ENCODE assay signal across 10 cellular contexts in the genomic region with DNA sequence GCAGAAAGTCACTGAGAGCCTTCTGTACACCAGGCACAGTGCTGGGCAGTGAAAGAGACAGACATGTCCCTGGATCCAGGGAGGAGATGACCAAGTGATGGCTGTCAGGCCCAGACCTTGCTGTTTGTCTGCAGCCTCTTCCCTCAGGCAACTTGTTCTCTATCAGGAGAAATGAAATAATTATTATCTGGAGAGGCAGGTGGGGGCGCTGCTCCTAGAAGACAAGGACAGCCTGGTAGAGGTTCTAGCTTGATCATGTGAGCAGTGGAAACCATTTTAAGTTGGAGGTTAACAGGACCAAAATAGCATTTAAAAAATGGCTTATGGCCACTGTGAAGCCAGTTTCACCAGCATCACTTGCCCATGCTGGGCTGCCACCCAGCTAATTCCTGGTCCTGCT. TPM values are rescaled to one million over a fixed set of nuclear protein-coding genes. Genes with fewer than 3 reads are reported as not detected.
DNase-seq lines count a peak whose midpoint lies in the region; ATAC-seq and TF ChIP-seq lines count a peak whose summit lies in the region.
"Not testable (repeated sequence)": the region's sequence is repeated elsewhere in the genome, so short reads cannot be mapped to it uniquely, and the experiment has no call there.
"Had no signal": no experiment of that assay in that cellular context is flagged by ENCODE, and none has a peak within 500 bp of the region (broad histone marks: within the 10 kb centered on the region; RNA-seq: fewer than 3 reads in every experiment).

No MANE protein-coding gene starts in this region.

- not testable (repeated sequence) for H3K36me3 ChIP-seq in GM06990 (ENCODE audit: control insufficient read depth, insufficient read depth, low read length); IMR-90 (ENCODE audit: control insufficient read depth, insufficient read depth, low read length); OCI-LY7 (ENCODE audit: insufficient read depth, low read length); thyroid gland

- not testable (repeated sequence) for H3K4me1 ChIP-seq in IMR-90 (ENCODE audit: control insufficient read depth, insufficient read depth, low read length); OCI-LY7 (ENCODE audit: insufficient read depth, low read length, poor library complexity, severe bottlenecking)
- peaks cover 3 to 20% of the 10 kb centered on the region in 2 donors for H3K4me1 ChIP-seq in thyroid gland

- not testable (repeated sequence) for H3K9me3 ChIP-seq in IMR-90 (ENCODE audit: control insufficient read depth, insufficient read depth, low read length); OCI-LY7 (ENCODE audit: low read length); thyroid gland

- not testable (repeated sequence) for TF ChIP-seq POLR2A in IMR-90 (IDR thresholded peaks at IDR 0.05; ENCODE audit: low read depth, low read length); thyroid gland (IDR thresholded peaks at IDR 0.05)

- H3K27ac ChIP-seq in IMR-90 (ENCODE audit: insufficient read depth, low read length); OCI-LY7 (ENCODE audit: low read depth, low read length, poor library complexity, severe bottlenecking): not testable (repeated sequence)
- peak overlapping the region; percentile 88 for H3K27ac ChIP-seq in angular gyrus (ENCODE audit: low read depth, low read length)
- H3K27ac ChIP-seq in cingulate gyrus (ENCODE audit: low read depth, low read length): peak overlapping the region; percentile 63
- peak overlapping the region in 2 of 3 donors; percentile 50 to 57 for H3K27ac ChIP-seq in thyroid gland

- not testable (repeated sequence) for H2AK9ac ChIP-seq in IMR-90 (replicated peaks; ENCODE audit: low read depth, low read length, poor library complexity)

- not testable (repeated sequence) for H3K9me1 ChIP-seq in IMR-90 (ENCODE audit: insufficient read depth, low read length)

- POLR2A ChIA-PET in IMR-90 (lab: Charles Lee; ENCODE audit: unreplicated experiment); OCI-LY7 (lab: Charles Lee): not testable (repeated sequence)

- TF ChIP-seq CTCF in GM06990 (IDR thresholded peaks at IDR 0.05; ENCODE audit: insufficient read depth, low read length, poor library complexity, severe bottlenecking): peak; percentile 2
- TF ChIP-seq CTCF in IMR-90 (conservative IDR thresholded peaks at IDR 0.05; ENCODE audit: low read depth, low read length): 0 out of 2 replicates have a peak, but pooled peaks have one; percentile 1
- peak; percentile 50; the same call in 1 of the 2 replicates for TF ChIP-seq CTCF in OCI-LY7 (conservative IDR thresholded peaks at IDR 0.05; ENCODE audit: low read length)
- TF ChIP-seq CTCF in thyroid gland (IDR thresholded peaks at IDR 0.05): not testable (repeated sequence)

- H3K18ac ChIP-seq in IMR-90 (ENCODE audit: low read depth, low read length): not testable (repeated sequence)

- H4K8ac ChIP-seq in IMR-90 (ENCODE audit: low read depth in 2 of 2, low read length in 2 of 2): not testable (repeated sequence)

- not testable (repeated sequence) for BruUV-seq in IMR-90 (replicated peaks; lab: Mats Ljungman, UMichigan); OCI-LY7 (replicated peaks; lab: Mats Ljungman, UMichigan)

- not testable (repeated sequence) for H3K23ac ChIP-seq in IMR-90 (ENCODE audit: low read depth, low read length)

- in situ Hi-C loops in IMR-90 (cut with MboI; ENCODE audit: low sequenced_read_pairs): loop anchor here (25.0 kb wide), 4 partner anchors 99 to 499 kb away; a partner anchor contains a TSS

- H2BK5ac ChIP-seq in IMR-90 (ENCODE audit: low read depth, low read length, poor library complexity, severe bottlenecking): not testable (repeated sequence)

- TF ChIP-seq RAD21 in IMR-90 (IDR thresholded peaks at IDR 0.05; ENCODE audit: low read length): not testable (repeated sequence)

- not testable (repeated sequence) for H3K9me2 ChIP-seq in OCI-LY7 (ENCODE audit: insufficient read depth, low read length)

- not testable (repeated sequence) for H3K56ac ChIP-seq in IMR-90 (ENCODE audit: extremely low read depth, insufficient read depth, low read length)

- H2AK5ac ChIP-seq in IMR-90 (ENCODE audit: low read depth, low read length): not testable (repeated sequence)

- H4K91ac ChIP-seq in IMR-90 (ENCODE audit: insufficient read depth, low read depth, low read length): not testable (repeated sequence)

- not testable (repeated sequence) for H3K4me2 ChIP-seq in IMR-90 (ENCODE audit: low read depth, low read length); OCI-LY7 (ENCODE audit: low read length)

- ATAC-seq in IMR-90 (ENCODE audit: low read depth): not testable (repeated sequence)

- H3K4ac ChIP-seq in IMR-90 (ENCODE audit: low read depth, low read length): not testable (repeated sequence)

- not testable (repeated sequence) for H3K14ac ChIP-seq in IMR-90 (replicated peaks; ENCODE audit: low read depth, low read length)

- H4K5ac ChIP-seq in IMR-90 (ENCODE audit: low read depth, low read length): not testable (repeated sequence)

- intact Hi-C loops in IMR-90 (cut with micrococcal nuclease); OCI-LY7 (cut with micrococcal nuclease; ENCODE audit: unreplicated experiment); thyroid gland (cut with DNase I): not testable (repeated sequence)

- H3K79me1 ChIP-seq in IMR-90 (ENCODE audit: low read depth in 1 of 2, low read length in 2 of 2): not testable (repeated sequence)

- CTCF ChIA-PET in IMR-90 (lab: Yijun Ruan, JAX); OCI-LY7 (lab: Charles Lee; ENCODE audit: unreplicated experiment): not testable (repeated sequence)

- H2BK20ac ChIP-seq in IMR-90 (ENCODE audit: low read depth, low read length): not testable (repeated sequence)

- H2BK15ac ChIP-seq in IMR-90 (ENCODE audit: low read depth, low read length): not testable (repeated sequence)

- not testable (repeated sequence) for H3K4me3 ChIP-seq in GM06990 (replicated peaks; ENCODE audit: low read depth, low read length); IMR-90 (ENCODE audit: insufficient read depth, low read depth, low read length); OCI-LY7 (ENCODE audit: low read depth, low read length, poor library complexity, severe bottlenecking); thyroid gland (replicated peaks in 1 of 3)

- not testable (repeated sequence) for H3K9ac ChIP-seq in IMR-90 (ENCODE audit: low read depth, low read length)

- H3K79me2 ChIP-seq in OCI-LY7 (ENCODE audit: insufficient read depth, low read depth, low read length): not testable (repeated sequence)

- H3K27me3 ChIP-seq in GM06990 (replicated peaks; ENCODE audit: control insufficient read depth, insufficient read depth, low read length); IMR-90 (ENCODE audit: control insufficient read depth, insufficient read depth, low read length); thyroid gland: not testable (repeated sequence)

- H4K20me1 ChIP-seq in IMR-90 (ENCODE audit: insufficient read depth, low read length); OCI-LY7 (ENCODE audit: insufficient read depth, low read length): not testable (repeated sequence)

- H2AFZ ChIP-seq in IMR-90 (replicated peaks; ENCODE audit: low read length, poor library complexity); OCI-LY7 (ENCODE audit: low read length): not testable (repeated sequence)

- not testable (repeated sequence) for DNase-seq in GM06990 (ENCODE audit: extremely low read depth, insufficient read length); IMR-90; thyroid gland
- DNase-seq in OCI-LY7 (ENCODE audit: low spot score) (peak; percentile 14), globus pallidus (ENCODE audit: low spot score) (peak; percentile 26), mesenteric fat pad (ENCODE audit: low spot score) (peak; percentile 37)

- dilution Hi-C loops in IMR-90 (cut with HindIII; ENCODE audit: low sequenced_read_pairs, unreplicated experiment): not testable (repeated sequence)

- WGBS in IMR-90 (ENCODE audit: extremely low coverage in 2 of 2, insufficient read length in 1 of 2), 2 experiments: 50% methylated on average over 1 of the region's 1 CpG; no CpG with 5 or more reads in 1 of the 2 experiments
- WGBS in thyroid gland, 2 donors: 71 to 80% methylated on average over 1 of the region's 1 CpG

- not testable (repeated sequence) for H2BK120ac ChIP-seq in IMR-90 (ENCODE audit: low read depth, low read length)

RNA-seq across cellular contexts. Expression of a gene that starts 21.2 kb away (rescaled TPM):
- total RNA-seq in IMR-90 (2012; rRNA removed) (27.1 and 32.8 TPM in 2 replicates), OCI-LY7 (2022) (87.8 and 93.4 TPM in 2 replicates), mesenteric fat pad (23.6 TPM), thyroid gland (10 to 100 TPM; 23.3 to 34.7 (median 30.2) TPM)
- 1.5 and 2.2 TPM in 2 replicates for polyA plus RNA-seq in IMR-90 (2012; rRNA removed)
- 0.19 and 0.25 TPM in 2 replicates for polyA plus RNA-seq in IMR-90 (2012; cell fraction: cytosol; rRNA removed)
- polyA plus RNA-seq in IMR-90 (2012; cell fraction: nucleus; rRNA removed; ENCODE audit: low replicate concordance): 1.2 and 7.6 TPM in 2 replicates
- 99.2 and 112 TPM in 2 replicates for total RNA-seq in OCI-LY7 (2014; rRNA removed; shearing (Covaris generic))

RNA-seq across cellular contexts. Expression of a gene that starts 21.9 kb away (rescaled TPM):
- total RNA-seq in IMR-90 (2012; rRNA removed) (0.28 and 0.36 TPM in 2 replicates), OCI-LY7 (2022) (not detected in 2 replicates), mesenteric fat pad (9.0 TPM), thyroid gland (1 to 10 TPM; 1.2 to 7.5 (median 2.6) TPM)
- 0.53 and 0.57 TPM in 2 replicates for polyA plus RNA-seq in IMR-90 (2012; rRNA removed)
- polyA plus RNA-seq in IMR-90 (2012; cell fraction: cytosol; rRNA removed): 0.36 TPM in 2 replicates
- 0.88 and 2.4 TPM in 2 replicates for polyA plus RNA-seq in IMR-90 (2012; cell fraction: nucleus; rRNA removed; ENCODE audit: low replicate concordance)
- total RNA-seq in OCI-LY7 (2014; rRNA removed; shearing (Covaris generic)): not detected in 2 replicates
- total RNA-seq: HT1080, LHCN-M2 had no signal
